In the genomic region with DNA sequence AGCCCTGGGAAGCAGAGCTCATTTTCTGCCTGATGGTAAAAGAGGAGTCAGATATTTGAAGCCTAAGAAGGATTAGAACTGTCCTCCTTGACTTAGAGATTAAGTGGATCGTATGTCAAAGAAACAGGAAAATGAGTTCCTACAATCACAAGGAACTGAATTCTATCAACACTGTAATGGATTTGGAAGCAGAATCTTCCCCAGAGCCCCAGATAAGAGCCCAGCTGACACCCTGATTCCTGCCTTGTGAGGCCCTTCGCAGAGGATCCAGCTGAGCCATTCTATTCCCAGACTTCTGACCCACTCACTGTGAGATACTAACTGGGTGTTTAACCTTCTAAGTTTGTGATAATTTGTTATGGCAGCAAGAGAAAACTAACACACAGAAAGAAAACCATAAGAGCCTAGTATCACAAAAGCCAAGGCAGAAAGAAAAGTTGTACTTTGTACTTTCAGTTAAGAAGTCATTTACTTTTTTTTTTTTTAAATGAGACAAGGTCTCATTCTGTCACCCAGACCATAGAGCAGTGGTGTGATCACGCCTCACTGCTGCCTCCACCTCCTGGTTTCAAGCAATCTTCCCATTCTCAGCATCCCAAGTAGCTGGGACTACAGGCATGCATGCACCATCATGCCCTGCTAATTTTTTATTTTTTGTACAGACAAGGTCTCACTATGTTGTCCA, we compare ENCODE assay signal across 25 cellular contexts.
"Had no signal": no experiment of that assay in that cellular context is flagged by ENCODE, and none has a peak within 500 bp of the region (broad histone marks: within the 10 kb centered on the region; RNA-seq: fewer than 3 reads in every experiment).

No MANE protein-coding gene starts in this region.

- ATAC-seq: effector memory CD8-positive, alpha-beta T cell; gastroesophageal sphincter; left cardiac atrium; natural killer cell; stimulated activated naive B cell treated with anti-CD40 and anti-IgM and Interleukin-4, amounts not matched to agents 10 μg/mL and 1 μg/mL and 100 μg/mL, for 72 hours had no signal

- H3K36me3 Mint-ChIP-seq: activated naive CD8-positive, alpha-beta T cell treated with anti-CD3 and anti-CD28 coated beads for 36 hours; brain; natural killer cell; stimulated activated naive B cell treated with anti-CD40 and anti-IgM and Interleukin-4, amounts not matched to agents 10 μg/mL and 1 μg/mL and 100 μg/mL, for 72 hours had no signal

- H3K27me3 ChIP-seq: adrenal gland, ascending aorta, cardiac muscle cell, gastroesophageal sphincter, right atrium auricular region, stomach, tibial artery had no signal

- H3K27ac ChIP-seq: adrenal gland, ascending aorta, cardiac muscle cell, gastroesophageal sphincter, right atrium auricular region, stomach, tibial artery had no signal

- H3K27ac Mint-ChIP-seq: activated naive CD4-positive, alpha-beta T cell treated with anti-CD3 and anti-CD28 coated beads for 36 hours; activated naive CD8-positive, alpha-beta T cell treated with anti-CD3 and anti-CD28 coated beads for 36 hours; activated T-helper 1 cell treated with anti-CD3 and anti-CD28 coated beads, Interleukin-12 subunit alpha, Interleukin-12 subunit beta, Interleukin-2, Interleukin-4 antibody, amounts not matched to agents 30 ng/mL and 10 ng/mL and 1 ng/mL, durations not matched to agents 14 hours and 24 hours and 36 hours; brain; effector memory CD8-positive, alpha-beta T cell; natural killer cell; stimulated activated naive B cell treated with anti-CD40 and anti-IgM and Interleukin-4, amounts not matched to agents 10 μg/mL and 1 μg/mL and 100 μg/mL, for 72 hours; T-helper 2 cell treated with Interferon-gamma antibody and Interleukin-4, amounts not matched to agents 5 μg/mL and 100 μg/mL, for 36 hours had no signal

- H3K4me3 Mint-ChIP-seq: activated naive CD4-positive, alpha-beta T cell treated with anti-CD3 and anti-CD28 coated beads for 36 hours; activated naive CD8-positive, alpha-beta T cell treated with anti-CD3 and anti-CD28 coated beads for 36 hours; activated T-helper 1 cell treated with anti-CD3 and anti-CD28 coated beads, Interleukin-12 subunit alpha, Interleukin-12 subunit beta, Interleukin-2, Interleukin-4 antibody, amounts not matched to agents 30 ng/mL and 10 ng/mL and 1 ng/mL, durations not matched to agents 14 hours and 24 hours and 36 hours; brain; effector memory CD8-positive, alpha-beta T cell; natural killer cell; stimulated activated naive B cell treated with anti-CD40 and anti-IgM and Interleukin-4, amounts not matched to agents 10 μg/mL and 1 μg/mL and 100 μg/mL, for 72 hours; T-helper 2 cell treated with Interferon-gamma antibody and Interleukin-4, amounts not matched to agents 5 μg/mL and 100 μg/mL, for 36 hours had no signal

- H3K36me3 ChIP-seq: adrenal gland, ascending aorta, cardiac muscle cell, gastroesophageal sphincter, right atrium auricular region, stomach, tibial artery had no signal

- H3K9me3 ChIP-seq: adrenal gland, ascending aorta, gastroesophageal sphincter, right atrium auricular region, stomach, tibial artery had no signal

- DNase-seq: activated CD4-positive, alpha-beta T cell treated with anti-CD3 and anti-CD28 coated beads for 4 hours; activated CD4-positive, alpha-beta T cell treated with anti-CD3 and anti-CD28 coated beads, Interleukin-2, amount 50 U/mL, for 4 hours; activated CD8-positive, alpha-beta memory T cell treated with anti-CD3 and anti-CD28 coated beads for 24 hours; activated effector memory CD4-positive, alpha-beta T cell treated with anti-CD3 and anti-CD28 coated beads, Interleukin-2, amount 50 U/mL, for 16 hours; activated naive CD4-positive, alpha-beta T cell treated with anti-CD3 and anti-CD28 coated beads for 36 hours; activated naive CD8-positive, alpha-beta T cell treated with anti-CD3 and anti-CD28 coated beads for 36 hours; adrenal gland; cortex of kidney; effector memory CD8-positive, alpha-beta T cell; hippocampal formation; left cardiac atrium; natural killer cell; stimulated activated CD4-positive, alpha-beta T cell treated with anti-CD3 and anti-CD28 coated beads, Interleukin-15, amount 100 ng/mL, for 24 hours; stimulated activated CD4-positive, alpha-beta T cell treated with anti-CD3 and anti-CD28 coated beads, Interleukin-2, amount 100 ng/mL, for 24 hours; stimulated activated naive B cell treated with anti-CD40 and anti-IgM and Interleukin-4, amounts not matched to agents 10 μg/mL and 1 μg/mL and 100 μg/mL, for 72 hours; stomach; tibial artery had no signal

- H3K4me3 ChIP-seq: adrenal gland, ascending aorta, cardiac muscle cell, gastroesophageal sphincter, right atrium auricular region, stomach, tibial artery had no signal

- H3K4me1 Mint-ChIP-seq: activated naive CD8-positive, alpha-beta T cell treated with anti-CD3 and anti-CD28 coated beads for 36 hours; natural killer cell; stimulated activated naive B cell treated with anti-CD40 and anti-IgM and Interleukin-4, amounts not matched to agents 10 μg/mL and 1 μg/mL and 100 μg/mL, for 72 hours had no signal

- H3K27me3 Mint-ChIP-seq: activated naive CD8-positive, alpha-beta T cell treated with anti-CD3 and anti-CD28 coated beads for 36 hours; brain; effector memory CD8-positive, alpha-beta T cell; stimulated activated naive B cell treated with anti-CD40 and anti-IgM and Interleukin-4, amounts not matched to agents 10 μg/mL and 1 μg/mL and 100 μg/mL, for 72 hours had no signal

- H3K9me3 Mint-ChIP-seq: activated naive CD4-positive, alpha-beta T cell treated with anti-CD3 and anti-CD28 coated beads for 36 hours; activated naive CD8-positive, alpha-beta T cell treated with anti-CD3 and anti-CD28 coated beads for 36 hours; activated T-helper 1 cell treated with anti-CD3 and anti-CD28 coated beads, Interleukin-12 subunit alpha, Interleukin-12 subunit beta, Interleukin-2, Interleukin-4 antibody, amounts not matched to agents 30 ng/mL and 10 ng/mL and 1 ng/mL, durations not matched to agents 14 hours and 24 hours and 36 hours; effector memory CD8-positive, alpha-beta T cell; natural killer cell; stimulated activated naive B cell treated with anti-CD40 and anti-IgM and Interleukin-4, amounts not matched to agents 10 μg/mL and 1 μg/mL and 100 μg/mL, for 72 hours; T-helper 2 cell treated with Interferon-gamma antibody and Interleukin-4, amounts not matched to agents 5 μg/mL and 100 μg/mL, for 36 hours had no signal

- FAIRE-seq: keratinocyte had no signal

- H3K4me1 ChIP-seq: adrenal gland, ascending aorta, gastroesophageal sphincter, right atrium auricular region, stomach, tibial artery had no signal
